30 cellular contexts compared by ENCODE assay signal in genomic region chr15:63780969-63781368, GRCh38.
"Had no signal": no experiment of that assay in that cellular context is flagged by ENCODE, and none has a peak within 500 bp of the region (broad histone marks: within the 10 kb centered on the region; RNA-seq: fewer than 3 reads in every experiment).

No MANE protein-coding gene starts in this region.

- H3K9me3 ChIP-seq: esophagus squamous epithelium, gastroesophageal sphincter, heart right ventricle had no signal

- H3K36me3 ChIP-seq: brain microvascular endothelial cell, gastroesophageal sphincter had no signal

- H3K27ac ChIP-seq: brain microvascular endothelial cell, epithelial cell of prostate, esophagus squamous epithelium, gastroesophageal sphincter, heart right ventricle had no signal

- DNase-seq: activated CD4-positive, alpha-beta memory T cell treated with anti-CD3 and anti-CD28 coated beads for 36 hours; activated CD4-positive, alpha-beta T cell treated with anti-CD3 and anti-CD28 coated beads for 36 hours; activated CD4-positive, alpha-beta T cell treated with anti-CD3 and anti-CD28 coated beads, Interleukin-2, amount 10 ng/mL, durations not matched to agents 24 days and 14 days; activated CD4-positive, CD25-positive, alpha-beta regulatory T cell; activated CD4-positive, CD25-positive, alpha-beta regulatory T cell treated with anti-CD3 and anti-CD28 coated beads, Interleukin-2, amount 50 U/mL, for 72 hours; activated CD8-positive, alpha-beta memory T cell treated with anti-CD3 and anti-CD28 coated beads, Interleukin-2, amount 10 ng/mL, durations not matched to agents 7 days and 5 days; activated CD8-positive, alpha-beta memory T cell treated with anti-CD3 and anti-CD28 coated beads, Interleukin-2, amount 50 U/mL, for 4 hours; activated CD8-positive, alpha-beta T cell treated with anti-CD3 and anti-CD28 coated beads, Interleukin-2, amount 10 ng/mL, durations not matched to agents 7 days and 5 days; activated effector memory CD4-positive, alpha-beta T cell treated with anti-CD3 and anti-CD28 coated beads, Interleukin-2, amount 50 U/mL, for 16 hours; activated naive CD4-positive, alpha-beta T cell treated with anti-CD3 and anti-CD28 coated beads, Interleukin-2, amount 10 ng/mL, durations not matched to agents 7 days and 5 days; activated T-cell treated with anti-CD3 and anti-CD28 coated beads, Interleukin-2, amount 50 U/mL, for 1 hour; activated T-cell treated with anti-CD3 and anti-CD28 coated beads, Interleukin-2, amount 50 U/mL, for 48 hours; amniotic stem cell; anterior cingulate cortex; brain microvascular endothelial cell; cortex of kidney; dermis blood vessel endothelial cell; effector CD4-positive, alpha-beta T cell; effector memory CD8-positive, alpha-beta T cell; esophagus squamous epithelium; foreskin melanocyte; heart right ventricle; T-cell; T-helper 17 cell; T1000 had no signal

- FAIRE-seq: astrocyte, bronchial epithelial cell, colon had no signal

- ATAC-seq: activated CD4-positive, alpha-beta T cell treated with anti-CD3 and anti-CD28 coated beads for 36 hours; activated CD8-positive, alpha-beta memory T cell treated with anti-CD3 and anti-CD28 coated beads, Interleukin-2, amount 10 ng/mL, durations not matched to agents 7 days and 5 days; activated CD8-positive, alpha-beta T cell treated with anti-CD3 and anti-CD28 coated beads, Interleukin-2, amount 10 ng/mL, durations not matched to agents 7 days and 5 days; effector memory CD8-positive, alpha-beta T cell; gastroesophageal sphincter; heart right ventricle; T-cell; T-helper 17 cell had no signal

- H3K4me1 ChIP-seq: esophagus squamous epithelium had no signal

- H3K27me3 ChIP-seq: brain microvascular endothelial cell, esophagus squamous epithelium, gastroesophageal sphincter, heart right ventricle had no signal

- H3K4me3 ChIP-seq: esophagus squamous epithelium, gastroesophageal sphincter, heart right ventricle had no signal
